Comparison of ENCODE assay signal across 19 cellular contexts in the genomic region with DNA sequence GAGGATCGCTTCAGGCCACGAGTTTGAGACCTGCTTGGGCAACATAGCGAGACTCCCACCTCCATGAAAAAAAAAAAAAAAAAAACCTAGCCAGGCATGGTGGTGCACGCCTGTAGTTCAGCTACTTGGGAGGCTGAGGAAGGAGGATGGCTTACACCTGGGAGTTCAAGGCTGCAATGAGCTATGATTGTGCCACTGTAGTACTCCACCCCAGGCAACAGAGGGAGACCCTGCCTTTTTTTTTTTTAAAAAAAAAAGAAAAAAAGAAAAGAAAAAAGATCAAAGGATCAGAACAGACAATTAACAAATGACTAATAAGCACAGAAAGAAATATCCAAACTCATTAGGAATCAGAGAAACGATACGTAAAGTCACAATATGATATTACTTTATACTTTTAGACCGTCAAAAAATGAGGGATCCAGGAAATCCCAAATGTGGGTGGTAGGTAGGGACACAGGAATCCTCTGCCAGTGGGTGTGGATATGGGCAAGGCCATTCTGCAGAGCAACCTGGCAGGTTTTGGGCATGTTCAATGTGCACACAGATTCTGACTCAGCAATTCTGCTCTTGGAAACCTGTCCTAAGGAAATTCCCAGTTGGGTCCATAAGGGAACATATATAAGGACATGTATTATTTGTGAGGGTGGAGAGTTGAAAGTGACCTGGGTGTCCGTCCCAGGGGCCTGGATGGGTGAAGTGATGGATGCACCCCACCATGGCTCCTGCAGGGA.
DNase-seq lines count a peak whose midpoint lies in the region; ATAC-seq, FAIRE-seq and TF ChIP-seq lines count a peak whose summit lies in the region.
"Had no signal": no experiment of that assay in that cellular context is flagged by ENCODE, and none has a peak within 500 bp of the region (broad histone marks: within the 10 kb centered on the region; RNA-seq: fewer than 3 reads in every experiment).

No MANE protein-coding gene starts in this region.

- no peak overlapping the region for H2AFZ ChIP-seq in HepG2 (ENCODE audit: low read length)

- H3K4me2 ChIP-seq in HepG2 (ENCODE audit: low read depth, low read length), result no peak overlapping the region
- H3K4me2 ChIP-seq: BLaER1 treated with 17β-estradiol and CSF1 and Interleukin-3, amounts not matched to agents 10 nM and 100 nM had no signal

- POLR2A ChIA-PET in HepG2 (lab: Yijun Ruan, JAX), result no interaction called here
- POLR2A ChIA-PET in activated CD4-positive, alpha-beta T cell treated with anti-CD3 and anti-CD28 coated beads, Interleukin-2, amount 10 ng/mL, durations not matched to agents 7 days and 5 days (lab: Charles Lee), result no interaction called here

- TF ChIP-seq EP300 in HepG2 (IDR thresholded peaks at IDR 0.05; ENCODE audit: low read depth in 2 of 2, low read length in 2 of 2) (no peak), HepG2 (CRISPR knock-in tag; IDR thresholded peaks at IDR 0.05; ENCODE audit: borderline replicate concordance) (no peak)

- TF ChIP-seq POLR2A in HepG2 (IDR thresholded peaks at IDR 0.05; ENCODE audit: insufficient read depth in 1 of 2, low read depth in 2 of 2, low read length in 2 of 2) (no peak), right lobe of liver (IDR thresholded peaks at IDR 0.05) (no peak)

- intact Hi-C loops in HepG2 (cut with micrococcal nuclease; ENCODE audit: unreplicated experiment), result no loop called here
- intact Hi-C loops in right lobe of liver (cut with DNase I), result no loop called here

- H3K36me3 ChIP-seq in HepG2 (replicated peaks in 1 of 2; ENCODE audit: control insufficient read depth in 1 of 2, insufficient read depth in 2 of 2, low read length in 2 of 2) (no peaks in the 10 kb centered on the region), right lobe of liver (no peaks in the 10 kb centered on the region)
- H3K36me3 ChIP-seq: BLaER1 treated with 17β-estradiol and CSF1 and Interleukin-3, amounts not matched to agents 10 nM and 100 nM had no signal

- H3K9me3 ChIP-seq in HepG2 (ENCODE audit: low read length), result no peaks in the 10 kb centered on the region
- no peaks in the 10 kb centered on the region for H3K9me3 ChIP-seq in right lobe of liver
- H3K9me3 ChIP-seq: BLaER1 treated with 17β-estradiol and CSF1 and Interleukin-3, amounts not matched to agents 10 nM and 100 nM had no signal

- no peaks in the 10 kb centered on the region for H3K9me3 Mint-ChIP-seq in activated CD4-positive, alpha-beta T cell treated with anti-CD3 and anti-CD28 coated beads, Interleukin-2, amount 10 ng/mL, durations not matched to agents 7 days and 5 days

- H3K27me3 Mint-ChIP-seq in activated CD4-positive, alpha-beta T cell treated with anti-CD3 and anti-CD28 coated beads, Interleukin-2, amount 10 ng/mL, durations not matched to agents 7 days and 5 days, result peaks cover 10% of the 10 kb centered on the region

- H4K20me1 ChIP-seq in HepG2 (ENCODE audit: insufficient read depth, low read length), result no peaks in the 10 kb centered on the region
- H4K20me1 ChIP-seq: BLaER1 treated with 17β-estradiol and CSF1 and Interleukin-3, amounts not matched to agents 10 nM and 100 nM had no signal

- no peak overlapping the region for H3K27ac Mint-ChIP-seq in activated CD4-positive, alpha-beta T cell treated with anti-CD3 and anti-CD28 coated beads, Interleukin-2, amount 10 ng/mL, durations not matched to agents 7 days and 5 days
- H3K27ac Mint-ChIP-seq: CD8-positive, alpha-beta memory T cell had no signal

- H3K27ac ChIP-seq in HepG2 (ENCODE audit: extremely low read length, insufficient read depth, low read length), result no peak overlapping the region
- H3K27ac ChIP-seq in right lobe of liver, result no peak overlapping the region
- H3K27ac ChIP-seq: BLaER1 treated with 17β-estradiol and CSF1 and Interleukin-3, amounts not matched to agents 10 nM and 100 nM had no signal

- H3K4me1 ChIP-seq in HepG2 (ENCODE audit: insufficient read depth, low read length), result no peaks in the 10 kb centered on the region
- H3K4me1 ChIP-seq in right lobe of liver, result no peaks in the 10 kb centered on the region
- H3K4me1 ChIP-seq: BLaER1 treated with 17β-estradiol and CSF1 and Interleukin-3, amounts not matched to agents 10 nM and 100 nM had no signal

- peaks cover 1 to 7% of the 10 kb centered on the region in 2 experiments; a peak in 2 of 5 replicates for H3K27me3 ChIP-seq in HepG2 (ENCODE audit: control insufficient read depth in 1 of 2, insufficient read depth in 2 of 2, low read length in 2 of 2)
- no peaks in the 10 kb centered on the region for H3K27me3 ChIP-seq in right lobe of liver
- H3K27me3 ChIP-seq: BLaER1 treated with 17β-estradiol and CSF1 and Interleukin-3, amounts not matched to agents 10 nM and 100 nM had no signal

- no peak overlapping the region for H3K9ac ChIP-seq in HepG2 (ENCODE audit: insufficient read depth, low read depth, low read length)
- H3K9ac ChIP-seq: BLaER1 treated with 17β-estradiol and CSF1 and Interleukin-3, amounts not matched to agents 10 nM and 100 nM had no signal

- H3K79me2 ChIP-seq in HepG2 (ENCODE audit: insufficient read depth, low read length), result no peaks in the 10 kb centered on the region

- H3K4me3 ChIP-seq in HepG2 (replicated peaks in 1 of 3; ENCODE audit: insufficient read depth in 1 of 3, low read depth in 2 of 3, low read length in 3 of 3), result no peak overlapping the region
- H3K4me3 ChIP-seq in right lobe of liver, result no peak overlapping the region
- no peak overlapping the region for H3K4me3 ChIP-seq in cardiac fibroblast (replicated peaks in 1 of 2; ENCODE audit: low read depth in 2 of 2, low read length in 2 of 2)
- H3K4me3 ChIP-seq in fibroblast of villous mesenchyme (ENCODE audit: low read depth, low read length), result no peak overlapping the region
- H3K4me3 ChIP-seq: BLaER1 treated with 17β-estradiol and CSF1 and Interleukin-3, amounts not matched to agents 10 nM and 100 nM had no signal

- H3K4me1 Mint-ChIP-seq in activated CD4-positive, alpha-beta T cell treated with anti-CD3 and anti-CD28 coated beads, Interleukin-2, amount 10 ng/mL, durations not matched to agents 7 days and 5 days, result no peaks in the 10 kb centered on the region
- H3K4me1 Mint-ChIP-seq: CD8-positive, alpha-beta memory T cell had no signal

- no TSS peak for BruUV-seq in HepG2 (replicated peaks; lab: Mats Ljungman, UMichigan)

- no peak overlapping the region for H3K4me3 Mint-ChIP-seq in activated CD4-positive, alpha-beta T cell treated with anti-CD3 and anti-CD28 coated beads, Interleukin-2, amount 10 ng/mL, durations not matched to agents 7 days and 5 days
- H3K4me3 Mint-ChIP-seq: CD8-positive, alpha-beta memory T cell had no signal

- CTCF ChIA-PET in HepG2 (lab: Yijun Ruan, JAX; ENCODE audit: low intra/inter-chr PET ratio, low total read pairs), result no interaction called here
- CTCF ChIA-PET in activated CD4-positive, alpha-beta T cell treated with anti-CD3 and anti-CD28 coated beads, Interleukin-2, amount 10 ng/mL, durations not matched to agents 7 days and 5 days (lab: Charles Lee), result interaction anchor here (0.6 kb wide), 2 partner anchors 80 to 439 kb away, joined by 3 to 4 read pairs; no protein-coding TSS in a partner anchor

- TF ChIP-seq CTCF in HepG2 (CRISPR knock-in tag; IDR thresholded peaks at IDR 0.05) (no peak), right lobe of liver (IDR thresholded peaks at IDR 0.05) (no peak), cardiac fibroblast (IDR thresholded peaks at IDR 0.05; ENCODE audit: low read depth, low read length) (peak; percentile 4), fibroblast of villous mesenchyme (IDR thresholded peaks at IDR 0.05; ENCODE audit: insufficient read depth, low read depth, low read length) (peak; percentile 14)

- no peaks in the 10 kb centered on the region for H3K36me3 Mint-ChIP-seq in activated CD4-positive, alpha-beta T cell treated with anti-CD3 and anti-CD28 coated beads, Interleukin-2, amount 10 ng/mL, durations not matched to agents 7 days and 5 days (ENCODE audit: low read depth)
- H3K36me3 Mint-ChIP-seq: CD8-positive, alpha-beta memory T cell had no signal

- no peak for ATAC-seq in HepG2
- no peak for ATAC-seq in right lobe of liver
- no peak for ATAC-seq in GM21526 (IDR thresholded peaks at IDR 0.05; ENCODE audit: low FRiP score, unreplicated experiment)

- DNase-seq in HepG2 (ENCODE audit: low spot score) (no peak), right lobe of liver (no peak), cardiac fibroblast (ENCODE audit: low read depth in 2 of 2) (no peak), fibroblast of villous mesenchyme (ENCODE audit: low read depth) (no peak), KBM-7 (no peak), NCI-H2107 (lab: John Stamatoyannopoulos, UW) (no peak)
- no peak for DNase-seq in activated CD4-positive, alpha-beta T cell treated with anti-CD3 and anti-CD28 coated beads, Interleukin-2, amount 10 ng/mL, durations not matched to agents 7 days and 5 days
- DNase-seq: 8988T; CD8-positive, alpha-beta memory T cell; DND-41; GOT3; NCI-H1436 treated with DMSO at 0.1 percent for 48 hours; NCI-H2081; NCI-H510A; NCI-H82 had no signal

- WGBS in HepG2 (ENCODE audit: low lambda C conversion rate), result 37% methylated on average over 8 of the region's 8 CpGs
- 81% methylated on average over 7 of the region's 8 CpGs for WGBS in right lobe of liver (ENCODE audit: insufficient coverage, low coverage, low lambda C conversion rate, missing lambda C conversion rate)

- no peak for FAIRE-seq in HepG2 (lab: Jason Lieb, UNC)
- FAIRE-seq: D721Med, G401.6 had no signal

- in situ Hi-C loops in HepG2 (cut with HindIII; ENCODE audit: extremely low pct_ligation_motif_present, low pct_unique_long_range_greater_than_20kb), result no loop called here
- in situ Hi-C loops in KBM-7 (cut with MboI; ENCODE audit: low pct_unique_long_range_greater_than_20kb, low sequenced_read_pairs), result no loop called here

- TF ChIP-seq RAD21 in HepG2 (CRISPR knock-in tag; IDR thresholded peaks at IDR 0.05), result no peak

TF ChIP-seq in HepG2, 621 proteins besides CTCF, POLR2A, EP300 and RAD21 (continues in another document):
- TF ChIP-seq ZNF569 (CRISPR knock-in tag; IDR thresholded peaks at IDR 0.05; ENCODE audit: borderline replicate concordance) (no peak), ZNF446 (CRISPR knock-in tag; IDR thresholded peaks at IDR 0.05) (no peak), ZNF747 (CRISPR knock-in tag; IDR thresholded peaks at IDR 0.05; ENCODE audit: borderline replicate concordance) (no peak), MAFF (IDR thresholded peaks at IDR 0.05; ENCODE audit: low read depth, low read length) (peak; percentile 84), SPEN (CRISPR knock-in tag; IDR thresholded peaks at IDR 0.05; ENCODE audit: low read depth) (no peak)
- TF ChIP-seq, protein P1, sequence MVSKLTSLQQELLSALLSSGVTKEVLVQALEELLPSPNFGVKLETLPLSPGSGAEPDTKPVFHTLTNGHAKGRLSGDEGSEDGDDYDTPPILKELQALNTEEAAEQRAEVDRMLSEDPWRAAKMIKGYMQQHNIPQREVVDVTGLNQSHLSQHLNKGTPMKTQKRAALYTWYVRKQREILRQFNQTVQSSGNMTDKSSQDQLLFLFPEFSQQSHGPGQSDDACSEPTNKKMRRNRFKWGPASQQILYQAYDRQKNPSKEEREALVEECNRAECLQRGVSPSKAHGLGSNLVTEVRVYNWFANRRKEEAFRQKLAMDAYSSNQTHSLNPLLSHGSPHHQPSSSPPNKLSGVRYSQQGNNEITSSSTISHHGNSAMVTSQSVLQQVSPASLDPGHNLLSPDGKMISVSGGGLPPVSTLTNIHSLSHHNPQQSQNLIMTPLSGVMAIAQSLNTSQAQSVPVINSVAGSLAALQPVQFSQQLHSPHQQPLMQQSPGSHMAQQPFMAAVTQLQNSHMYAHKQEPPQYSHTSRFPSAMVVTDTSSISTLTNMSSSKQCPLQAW (CRISPR knock-in tag; IDR thresholded peaks at IDR 0.05), result no peak

Comparison
In these comparisons a context has a peak if more than half of its experiments do, and no peak if none do; other contexts are left out.
1. CTCF ChIP-seq: peak in cardiac fibroblast (single experiment) and fibroblast of villous mesenchyme (single experiment); none in HepG2 (single experiment) and right lobe of liver (0 of 4).